In the genomic region with DNA sequence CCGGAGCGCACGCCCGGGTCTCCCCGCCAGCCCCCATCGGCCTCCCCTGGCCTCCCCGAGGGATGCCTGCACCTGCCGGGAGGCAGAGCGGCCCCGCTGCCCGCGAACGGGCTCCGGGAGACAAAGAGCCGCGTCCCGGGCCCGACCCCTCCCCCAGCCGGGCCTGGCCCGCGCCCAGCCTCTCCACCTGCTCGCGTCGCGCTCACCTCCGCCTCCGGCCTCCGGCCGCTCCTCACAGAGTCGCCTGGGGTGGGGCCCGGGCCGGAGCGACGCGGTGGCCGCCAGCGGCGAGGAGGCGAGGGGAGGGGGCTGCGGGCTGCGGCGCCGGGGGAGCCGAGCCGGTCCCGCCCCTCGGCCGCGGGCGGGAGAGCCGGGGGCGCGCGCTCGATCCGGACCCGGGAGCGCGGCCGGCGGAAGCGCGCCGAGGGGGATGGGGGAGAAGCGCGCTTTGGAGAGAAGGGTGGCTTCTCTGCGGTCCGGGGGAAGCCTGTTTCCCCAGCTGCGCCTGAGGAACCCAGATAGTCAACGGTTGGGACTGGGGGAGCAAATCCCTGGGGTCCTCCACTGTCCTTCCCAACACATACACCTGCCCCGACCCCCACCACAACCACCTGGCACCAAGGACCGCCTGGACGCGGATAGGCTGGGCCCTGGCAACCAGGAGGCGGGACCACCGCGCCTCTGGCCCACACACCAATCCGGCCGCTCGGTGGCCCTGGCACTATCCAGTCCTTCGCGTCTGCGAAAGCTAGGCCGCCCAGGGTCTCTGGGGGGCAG, we compare ENCODE assay signal across 8 cellular contexts. TPM values are rescaled to one million over a fixed set of nuclear protein-coding genes. Genes with fewer than 3 reads are reported as not detected.
DNase-seq lines count a peak whose midpoint lies in the region; ATAC-seq, FAIRE-seq and TF ChIP-seq lines count a peak whose summit lies in the region.

Gene PRR36, minus strand, starts transcription at position 311 of the 777 bp plus-strand sequence. CDS start 701 bp downstream, outside the sequence.

- peak within 1 kb of the TSS; percentile 18; the same call in 1 of the 2 replicates for H3K27ac ChIP-seq in HUES64 (ENCODE audit: low read depth, low read length)
- H3K27ac ChIP-seq in RWPE2 (ENCODE audit: poor library complexity, severe bottlenecking) = no peak within 1 kb of the TSS
- no peak within 1 kb of the TSS for H3K27ac ChIP-seq in pancreas

- peaks cover 3% of the 10 kb centered on the region; the same call in 1 of the 2 replicates for H3K4me1 ChIP-seq in BE2C
- 0 out of 2 replicates have a peak, but pooled peaks cover 2% of the 10 kb centered on the region for H3K4me1 ChIP-seq in HUES64 (ENCODE audit: insufficient read depth, low read length)
- peaks cover 3% of the 10 kb centered on the region for H3K4me1 ChIP-seq in RWPE2 (ENCODE audit: insufficient read depth, poor library complexity, severe bottlenecking)
- H3K4me1 ChIP-seq in pancreas = no peaks in the 10 kb centered on the region

- H3K9me3 ChIP-seq in BE2C (no peaks in the 10 kb centered on the region), HUES64 (ENCODE audit: insufficient read depth, low read depth, low read length) (no peaks in the 10 kb centered on the region), RWPE2 (ENCODE audit: severe bottlenecking) (no peaks in the 10 kb centered on the region), pancreas (no peaks in the 10 kb centered on the region)

- FAIRE-seq in pancreas (lab: Jason Lieb, UNC) (no peak), H54 (lab: Jason Lieb, UNC) (no peak)

- H3K27me3 ChIP-seq in BE2C (peaks cover 11% of the 10 kb centered on the region), HUES64 (ENCODE audit: insufficient read depth, low read length) (peaks cover 18% of the 10 kb centered on the region), RWPE2 (ENCODE audit: insufficient read depth, poor library complexity, severe bottlenecking) (peaks cover 6% of the 10 kb centered on the region), pancreas (no peaks in the 10 kb centered on the region)

- no peak for TF ChIP-seq POLR2A in H54 (IDR thresholded peaks at IDR 0.05; ENCODE audit: low read depth, low read length)

- ATAC-seq in RWPE2 (ENCODE audit: low read depth) = no peak
- peak; percentile 26 to 67 (median 48) for ATAC-seq in pancreas
- no peak for ATAC-seq in HG02981 (IDR thresholded peaks at IDR 0.05; ENCODE audit: unreplicated experiment)

- intact Hi-C loops in pancreas (cut with DNase I) = no loop called here

- WGBS in HUES64 = under 1% methylated on average over 84 of the region's 84 CpGs
- 1% methylated on average over 53 to 84 of the region's 84 CpGs for WGBS in pancreas, 2 donors

- H3K4me3 ChIP-seq in BE2C (ENCODE audit: low read depth, low read length) (peak within 1 kb of the TSS; percentile 66), HUES64 (ENCODE audit: low read length) (peak within 1 kb of the TSS; percentile 84), RWPE2 (ENCODE audit: severe bottlenecking) (peak within 1 kb of the TSS; percentile 41), pancreas (peak within 1 kb of the TSS; percentile 23 to 51 (median 40))

- H3K36me3 ChIP-seq in BE2C (no peaks in the 10 kb centered on the region), HUES64 (ENCODE audit: insufficient read depth, low read length) (no peaks in the 10 kb centered on the region), RWPE2 (ENCODE audit: low read depth) (no peaks in the 10 kb centered on the region), pancreas (no peaks in the 10 kb centered on the region)

- TF ChIP-seq CTCF in BE2C (IDR thresholded peaks at IDR 0.05; ENCODE audit: low read depth, low read length) (no peak), RWPE2 (IDR thresholded peaks at IDR 0.05; ENCODE audit: poor library complexity, severe bottlenecking) (no peak), pancreas (IDR thresholded peaks at IDR 0.05) (no peak)

- peak within 1 kb of the TSS; percentile 76 for H3K9ac ChIP-seq in HUES64 (ENCODE audit: low read depth, low read length)

- DNase-seq in BE2C (peak; percentile 83), RWPE2 (ENCODE audit: low spot score) (peak; percentile 63), epidermal melanocyte (ENCODE audit: insufficient read length, low spot score) (peak; percentile 5), pancreas (peak; percentile 57 to 91 (median 79)), H54 (ENCODE audit: insufficient read length, low spot score) (no peak), NOMO-1 treated with dmso at 0.1 percent for 144 hours (lab: John Stamatoyannopoulos, UW; ENCODE audit: unreplicated experiment) (no peak)

RNA-seq across cellular contexts. Expression of gene PRR36, which starts in this region (rescaled TPM):
- 5.3 TPM for polyA plus RNA-seq in BE2C (2012; ENCODE audit: insufficient read depth, insufficient read length, low read depth)
- polyA plus RNA-seq in HUES64 (2013, experiment 1 of 2) = 12.3 TPM
- polyA plus RNA-seq in HUES64 (2013, experiment 2 of 2) = 16.3 TPM
- total RNA-seq in pancreas = 1 to 10 TPM; 1.6 to 2.1 (median 1.8) TPM
- 1 to 10 TPM; 2.8 to 3.1 TPM for polyA plus RNA-seq in pancreas

Comparison
In these comparisons a context has a peak if more than half of its experiments do, and no peak if none do; other contexts are left out.
1. DNase-seq: peak in BE2C (single experiment), RWPE2 (single experiment), epidermal melanocyte (single experiment) and pancreas (6 of 6); none in H54 (single experiment) and NOMO-1 treated with dmso at 0.1 percent for 144 hours (single experiment).
2. ATAC-seq: peak in pancreas (4 of 4); none in RWPE2 (single experiment) and HG02981 (single experiment).
3. Peak in every context shown above with its lines, with median percentiles within 50 percentile points of each other: H3K4me3 ChIP-seq.